26 cellular contexts compared by ENCODE assay signal in the genomic region with DNA sequence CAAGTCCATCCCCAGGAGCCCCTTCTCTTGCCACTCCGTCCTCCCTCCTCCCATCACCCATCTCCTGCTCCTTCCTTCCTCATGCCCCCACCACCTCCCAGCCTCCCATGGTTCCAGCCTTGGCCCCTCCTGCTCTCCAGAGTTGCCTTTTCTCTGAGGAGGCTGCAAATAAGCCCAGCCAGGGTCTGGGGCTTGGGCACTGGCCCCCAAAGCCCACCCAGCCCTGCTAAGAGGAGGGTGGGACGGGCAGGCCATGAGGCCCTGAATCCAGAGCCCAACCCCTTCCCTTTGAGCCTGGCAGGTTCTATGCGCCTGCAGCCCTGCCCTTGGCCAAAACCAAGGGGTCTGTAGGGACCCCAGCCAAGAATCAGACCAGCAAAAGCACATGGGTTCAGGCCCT.
DNase-seq lines count a peak whose midpoint lies in the region; ATAC-seq, FAIRE-seq and TF ChIP-seq lines count a peak whose summit lies in the region.
"Had no signal": no experiment of that assay in that cellular context is flagged by ENCODE, and none has a peak within 500 bp of the region (broad histone marks: within the 10 kb centered on the region; RNA-seq: fewer than 3 reads in every experiment).

No MANE protein-coding gene starts in this region.

- FAIRE-seq in A549 (lab: Jason Lieb, UNC) = no peak
- FAIRE-seq: GM19239 had no signal

- no peaks in the 10 kb centered on the region; a peak in 1 of 7 replicates for H3K36me3 Mint-ChIP-seq in H9 (ENCODE audit: insufficient read depth in 1 of 3, low read depth in 3 of 3)
- H3K36me3 Mint-ChIP-seq: activated CD8-positive, alpha-beta memory T cell treated with anti-CD3 and anti-CD28 coated beads, Interleukin-2, amount 10 ng/mL, durations not matched to agents 7 days and 5 days had no signal

- no peaks in the 10 kb centered on the region for H3K9me2 ChIP-seq in OCI-LY7 (ENCODE audit: insufficient read depth, low read length)

- H4K8ac ChIP-seq in H9 (replicated peaks; ENCODE audit: insufficient read length, low read depth, low read length) = no peak overlapping the region

- no peak for TF ChIP-seq CTCF in A549 (IDR thresholded peaks at IDR 0.05)
- no peak for TF ChIP-seq CTCF in H9 (conservative IDR thresholded peaks at IDR 0.05)
- TF ChIP-seq CTCF in lower lobe of right lung (IDR thresholded peaks at IDR 0.05) = no peak
- TF ChIP-seq CTCF in OCI-LY7 (conservative IDR thresholded peaks at IDR 0.05; ENCODE audit: low read length) = no peak

- H3K14ac ChIP-seq in H9 (ENCODE audit: insufficient read depth, low read length) = peak overlapping the region; percentile 6; the same call in 1 of the 2 replicates

- peaks cover 10% of the 10 kb centered on the region for H3K27me3 Mint-ChIP-seq in H9 (ENCODE audit: low read depth)
- H3K27me3 Mint-ChIP-seq: activated CD8-positive, alpha-beta memory T cell treated with anti-CD3 and anti-CD28 coated beads, Interleukin-2, amount 10 ng/mL, durations not matched to agents 7 days and 5 days; CD4-positive, alpha-beta T cell; IgD-negative memory B cell had no signal

- H3K4me3 Mint-ChIP-seq in H9 = no peak overlapping the region
- H3K4me3 Mint-ChIP-seq: activated CD8-positive, alpha-beta memory T cell treated with anti-CD3 and anti-CD28 coated beads, Interleukin-2, amount 10 ng/mL, durations not matched to agents 7 days and 5 days; activated T-helper 1 cell treated with anti-CD3 and anti-CD28 coated beads, Interleukin-12 subunit alpha, Interleukin-12 subunit beta, Interleukin-2, Interleukin-4 antibody, amounts not matched to agents 30 ng/mL and 10 ng/mL and 1 ng/mL, durations not matched to agents 14 hours and 24 hours and 36 hours; CD4-positive, alpha-beta T cell; IgD-negative memory B cell; nephron progenitor cell had no signal

- H2AFZ ChIP-seq in H9 (ENCODE audit: low read length) (no peak overlapping the region), OCI-LY7 (ENCODE audit: low read length) (no peak overlapping the region)

- H3K9ac ChIP-seq in H9 (ENCODE audit: extremely low read depth, insufficient read length, low read length) = no peak overlapping the region
- H3K9ac ChIP-seq in skeletal muscle tissue (ENCODE audit: low read depth in 1 of 3, low read length in 3 of 3) = peak overlapping the region in 1 of 3 donors; percentile 16

- no peaks in the 10 kb centered on the region for H3K79me2 ChIP-seq in H9 (ENCODE audit: insufficient read depth, low read length)
- no peaks in the 10 kb centered on the region for H3K79me2 ChIP-seq in OCI-LY7 (ENCODE audit: insufficient read depth, low read depth, low read length)

- CTCF ChIA-PET in A549 (lab: Yijun Ruan, JAX) = interaction anchor here (0.8 to 1.0 kb wide), 2 partner anchors 8 to 14 kb away, joined by 3 read pairs; no protein-coding TSS in a partner anchor
- CTCF ChIA-PET in OCI-LY7 (lab: Charles Lee; ENCODE audit: unreplicated experiment) = no interaction called here

- no peak for DNase-seq in A549 (ENCODE audit: low read depth in 1 of 2, low spot score in 1 of 2)
- no peak for DNase-seq in H9
- no peak for DNase-seq in lower lobe of right lung
- DNase-seq in OCI-LY7 (ENCODE audit: low spot score) = no peak
- DNase-seq: activated CD4-positive, alpha-beta T cell treated with anti-CD3 and anti-CD28 coated beads, Interleukin-2, amount 50 U/mL, for 1 hour; activated CD8-positive, alpha-beta memory T cell treated with anti-CD3 and anti-CD28 coated beads, Interleukin-2, amount 10 ng/mL, durations not matched to agents 7 days and 5 days; activated naive CD4-positive, alpha-beta T cell treated with anti-CD3 and anti-CD28 coated beads, Interleukin-2, amount 50 U/mL, for 16 hours; CD4-positive, alpha-beta T cell; EL; glutamatergic neuron; NCI-H1105; NCI-H2029 treated with DMSO at 0.1 percent for 48 hours; NCI-H2227 treated with DMSO at 0.1 percent for 48 hours; NCI-H748 treated with DMSO at 0.1 percent for 48 hours; nephron progenitor cell; T-helper 9 cell; WERI-Rb-1 had no signal

- H3K4me1 Mint-ChIP-seq in H9 = peaks cover 30 to 37% of the 10 kb centered on the region in 2 experiments
- H3K4me1 Mint-ChIP-seq: activated CD8-positive, alpha-beta memory T cell treated with anti-CD3 and anti-CD28 coated beads, Interleukin-2, amount 10 ng/mL, durations not matched to agents 7 days and 5 days had no signal

- TF ChIP-seq POLR2A in A549 (IDR thresholded peaks at IDR 0.05; ENCODE audit: low read length) = no peak

- H3K36me3 ChIP-seq in lower lobe of right lung (no peaks in the 10 kb centered on the region), skeletal muscle tissue (ENCODE audit: control insufficient read depth in 3 of 3, insufficient read depth in 3 of 3, low read length in 3 of 3) (no peaks in the 10 kb centered on the region), OCI-LY7 (ENCODE audit: insufficient read depth, low read length) (no peaks in the 10 kb centered on the region)
- H3K36me3 ChIP-seq: vagina, WERI-Rb-1 had no signal

- no peak overlapping the region for H2BK120ac ChIP-seq in H9 (ENCODE audit: low read depth, low read length, poor library complexity, severe bottlenecking)

- H3K27ac ChIP-seq in A549 (peak overlapping the region; percentile 30 to 72; a peak in 4 of 6 replicates), H9 (ENCODE audit: insufficient read length, low read depth, low read length) (no peak overlapping the region), lower lobe of right lung (peak overlapping the region; percentile 68), skeletal muscle tissue (ENCODE audit: low read depth, low read length) (peak overlapping the region; percentile 34), OCI-LY7 (ENCODE audit: low read depth, low read length, poor library complexity, severe bottlenecking) (no peak overlapping the region)
- H3K27ac ChIP-seq: SK-N-MC, WERI-Rb-1 had no signal

- WGBS in A549 (ENCODE audit: missing lambda C conversion rate) = 99% methylated on average over 3 of the region's 3 CpGs
- no CpG with 5 or more reads among the region's 3 CpGs for WGBS in H9 (ENCODE audit: extremely low coverage, insufficient read length, low lambda C conversion rate)

- no peak overlapping the region for H3K56ac ChIP-seq in H9 (ENCODE audit: insufficient read length, low read depth, low read length)

- no peak for TF ChIP-seq RAD21 in A549 (conservative IDR thresholded peaks at IDR 0.05 in 1 of 2, IDR thresholded peaks at IDR 0.05 in 1 of 2)

- H3K23me2 ChIP-seq in H9 (ENCODE audit: insufficient read length, low read depth, low read length, poor library complexity, severe bottlenecking) = no peaks in the 10 kb centered on the region

- no peak overlapping the region for H3T11ph ChIP-seq in H9 (ENCODE audit: low read length)

- no peak overlapping the region for H4K91ac ChIP-seq in H9 (ENCODE audit: insufficient read length, low read depth, low read length)

- no peak overlapping the region for H2AK5ac ChIP-seq in H9 (ENCODE audit: insufficient read length, low read length)

- no peaks in the 10 kb centered on the region for H3K9me3 ChIP-seq in A549
- no peaks in the 10 kb centered on the region for H3K9me3 ChIP-seq in H9 (ENCODE audit: control insufficient read depth, low read depth, low read length)
- H3K9me3 ChIP-seq in lower lobe of right lung = no peaks in the 10 kb centered on the region
- H3K9me3 ChIP-seq in skeletal muscle tissue (ENCODE audit: control insufficient read depth in 3 of 3, low read length in 3 of 3) = no peaks in the 10 kb centered on the region
- H3K9me3 ChIP-seq in OCI-LY7 (ENCODE audit: low read length) = no peaks in the 10 kb centered on the region
- H3K9me3 ChIP-seq: vagina had no signal

- H3K4ac ChIP-seq in H9 (ENCODE audit: low read depth, low read length) = no peak overlapping the region

- H3K4me1 ChIP-seq in A549 (peaks cover 30% of the 10 kb centered on the region), H9 (ENCODE audit: insufficient read depth, low read length) (peaks cover 8% of the 10 kb centered on the region; the same call in 1 of the 2 replicates), lower lobe of right lung (peaks cover 61% of the 10 kb centered on the region), skeletal muscle tissue (ENCODE audit: control insufficient read depth in 3 of 3, insufficient read depth in 3 of 3, low read length in 3 of 3) (peaks cover 44 to 51% (median 49%) of the 10 kb centered on the region in 3 donors), OCI-LY7 (ENCODE audit: insufficient read depth, low read length, poor library complexity, severe bottlenecking) (no peaks in the 10 kb centered on the region)

- TF ChIP-seq EP300 in A549 (IDR thresholded peaks at IDR 0.05) = no peak

- H4K5ac ChIP-seq in H9 (ENCODE audit: insufficient read length, low read depth, low read length) = no peak overlapping the region

- H3K27ac Mint-ChIP-seq in H9 = no peak overlapping the region
- H3K27ac Mint-ChIP-seq: activated CD8-positive, alpha-beta memory T cell treated with anti-CD3 and anti-CD28 coated beads, Interleukin-2, amount 10 ng/mL, durations not matched to agents 7 days and 5 days; activated T-helper 1 cell treated with anti-CD3 and anti-CD28 coated beads, Interleukin-12 subunit alpha, Interleukin-12 subunit beta, Interleukin-2, Interleukin-4 antibody, amounts not matched to agents 30 ng/mL and 10 ng/mL and 1 ng/mL, durations not matched to agents 14 hours and 24 hours and 36 hours; CD4-positive, alpha-beta T cell; nephron progenitor cell had no signal

- no peak overlapping the region for H2BK5ac ChIP-seq in H9 (ENCODE audit: insufficient read length, low read length)

- no peak overlapping the region for H3K18ac ChIP-seq in H9 (ENCODE audit: insufficient read length, low read depth, low read length)

- intact Hi-C loops in lower lobe of right lung (cut with DNase I) (no loop called here), OCI-LY7 (cut with micrococcal nuclease; ENCODE audit: unreplicated experiment) (no loop called here)

- no peak overlapping the region for H3K23ac ChIP-seq in H9 (ENCODE audit: insufficient read length, low read depth, low read length)

- H3K79me1 ChIP-seq in H9 (ENCODE audit: insufficient read depth, low read depth, low read length, poor library complexity, severe bottlenecking) = no peaks in the 10 kb centered on the region

- POLR2A ChIA-PET in A549 (lab: Yijun Ruan, JAX) = no interaction called here
- POLR2A ChIA-PET in OCI-LY7 (lab: Charles Lee) = no interaction called here

- H3K27me3 ChIP-seq in H9 (ENCODE audit: insufficient read depth, low read length) (no peaks in the 10 kb centered on the region), lower lobe of right lung (ENCODE audit: low read depth) (no peaks in the 10 kb centered on the region), skeletal muscle tissue (ENCODE audit: control insufficient read depth in 3 of 3, insufficient read depth in 3 of 3, low read length in 3 of 3) (no peaks in the 10 kb centered on the region)
- H3K27me3 ChIP-seq: vagina had no signal

- H4K20me1 ChIP-seq in H9 (ENCODE audit: control insufficient read depth, insufficient read depth, insufficient read length) (no peaks in the 10 kb centered on the region), OCI-LY7 (ENCODE audit: insufficient read depth, low read length) (no peaks in the 10 kb centered on the region)

- ATAC-seq in A549 = no peak
- no peak for ATAC-seq in lower lobe of right lung
- no peak for ATAC-seq in GM18520 (IDR thresholded peaks at IDR 0.05; ENCODE audit: unreplicated experiment)
- ATAC-seq in HG03460 (IDR thresholded peaks at IDR 0.05; ENCODE audit: unreplicated experiment) = no peak
- ATAC-seq in HG02970 (IDR thresholded peaks at IDR 0.05; ENCODE audit: low FRiP score, unreplicated experiment) = no peak
- ATAC-seq: activated CD8-positive, alpha-beta memory T cell treated with anti-CD3 and anti-CD28 coated beads, Interleukin-2, amount 10 ng/mL, durations not matched to agents 7 days and 5 days had no signal

- no peak overlapping the region for H2BK20ac ChIP-seq in H9 (ENCODE audit: low read depth, low read length, poor library complexity, severe bottlenecking)

- no peaks in the 10 kb centered on the region for H3K9me3 Mint-ChIP-seq in H9
- H3K9me3 Mint-ChIP-seq: activated T-helper 1 cell treated with anti-CD3 and anti-CD28 coated beads, Interleukin-12 subunit alpha, Interleukin-12 subunit beta, Interleukin-2, Interleukin-4 antibody, amounts not matched to agents 30 ng/mL and 10 ng/mL and 1 ng/mL, durations not matched to agents 14 hours and 24 hours and 36 hours; CD4-positive, alpha-beta T cell; IgD-negative memory B cell; nephron progenitor cell had no signal

- no peak overlapping the region for H3K4me2 ChIP-seq in A549
- no peak overlapping the region for H3K4me2 ChIP-seq in H9 (ENCODE audit: insufficient read depth, insufficient read length, low read length)
- no peak overlapping the region for H3K4me2 ChIP-seq in OCI-LY7 (ENCODE audit: low read length)

- no peak overlapping the region for H2BK12ac ChIP-seq in H9 (ENCODE audit: insufficient read length, low read depth, low read length)

- no peak overlapping the region for H3K4me3 ChIP-seq in A549
- H3K4me3 ChIP-seq in lower lobe of right lung = no peak overlapping the region
- H3K4me3 ChIP-seq in skeletal muscle tissue (ENCODE audit: low read length in 3 of 3) = no peak overlapping the region
- H3K4me3 ChIP-seq in OCI-LY7 (ENCODE audit: low read depth, low read length, poor library complexity, severe bottlenecking) = no peak overlapping the region
- H3K4me3 ChIP-seq: SK-N-MC, vagina had no signal

- no peak overlapping the region for H2BK15ac ChIP-seq in H9 (ENCODE audit: low read depth, low read length)

- no TSS peak for BruUV-seq in OCI-LY7 (replicated peaks; lab: Mats Ljungman, UMichigan)

Comparison
In these comparisons a context has a peak if more than half of its experiments do, and no peak if none do; other contexts are left out.
1. H3K27ac ChIP-seq: peak in A549 (2 of 2), lower lobe of right lung (single experiment) and skeletal muscle tissue (single experiment); none in H9 (single experiment) and OCI-LY7 (single experiment).